In the genomic region with DNA sequence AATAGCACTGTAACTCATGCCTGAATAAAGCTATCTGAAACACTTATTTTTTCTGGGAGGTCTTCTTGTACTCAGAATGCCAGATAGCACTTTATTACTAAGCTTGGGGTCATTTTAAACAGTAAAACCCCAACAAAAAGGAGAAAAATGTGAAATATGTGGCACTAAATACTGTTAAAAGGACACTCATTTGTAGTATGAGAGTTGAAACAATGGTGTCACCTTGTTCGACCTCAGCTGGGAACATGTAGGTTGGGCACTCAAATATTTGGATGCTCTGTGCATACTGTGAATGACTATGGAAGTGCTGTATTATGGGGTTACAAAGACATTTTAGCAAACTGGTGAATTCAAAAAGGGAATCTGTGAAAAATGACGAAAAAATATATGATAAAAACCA, we compare ENCODE assay signal across 4 cellular contexts.
TF ChIP-seq lines count a peak whose summit lies in the region.

No MANE protein-coding gene starts in this region.

TF ChIP-seq in A549, 52 proteins besides CTCF, POLR2A, EP300 and RAD21 (continues in another document):
- TF ChIP-seq, protein P1, sequence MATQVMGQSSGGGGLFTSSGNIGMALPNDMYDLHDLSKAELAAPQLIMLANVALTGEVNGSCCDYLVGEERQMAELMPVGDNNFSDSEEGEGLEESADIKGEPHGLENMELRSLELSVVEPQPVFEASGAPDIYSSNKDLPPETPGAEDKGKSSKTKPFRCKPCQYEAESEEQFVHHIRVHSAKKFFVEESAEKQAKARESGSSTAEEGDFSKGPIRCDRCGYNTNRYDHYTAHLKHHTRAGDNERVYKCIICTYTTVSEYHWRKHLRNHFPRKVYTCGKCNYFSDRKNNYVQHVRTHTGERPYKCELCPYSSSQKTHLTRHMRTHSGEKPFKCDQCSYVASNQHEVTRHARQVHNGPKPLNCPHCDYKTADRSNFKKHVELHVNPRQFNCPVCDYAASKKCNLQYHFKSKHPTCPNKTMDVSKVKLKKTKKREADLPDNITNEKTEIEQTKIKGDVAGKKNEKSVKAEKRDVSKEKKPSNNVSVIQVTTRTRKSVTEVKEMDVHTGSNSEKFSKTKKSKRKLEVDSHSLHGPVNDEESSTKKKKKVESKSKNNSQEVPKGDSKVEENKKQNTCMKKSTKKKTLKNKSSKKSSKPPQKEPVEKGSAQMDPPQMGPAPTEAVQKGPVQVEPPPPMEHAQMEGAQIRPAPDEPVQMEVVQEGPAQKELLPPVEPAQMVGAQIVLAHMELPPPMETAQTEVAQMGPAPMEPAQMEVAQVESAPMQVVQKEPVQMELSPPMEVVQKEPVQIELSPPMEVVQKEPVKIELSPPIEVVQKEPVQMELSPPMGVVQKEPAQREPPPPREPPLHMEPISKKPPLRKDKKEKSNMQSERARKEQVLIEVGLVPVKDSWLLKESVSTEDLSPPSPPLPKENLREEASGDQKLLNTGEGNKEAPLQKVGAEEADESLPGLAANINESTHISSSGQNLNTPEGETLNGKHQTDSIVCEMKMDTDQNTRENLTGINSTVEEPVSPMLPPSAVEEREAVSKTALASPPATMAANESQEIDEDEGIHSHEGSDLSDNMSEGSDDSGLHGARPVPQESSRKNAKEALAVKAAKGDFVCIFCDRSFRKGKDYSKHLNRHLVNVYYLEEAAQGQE (IDR thresholded peaks at IDR 0.05): no peak
- TF ChIP-seq PHF8 (IDR thresholded peaks at IDR 0.05; ENCODE audit: borderline replicate concordance, low read depth): no peak
- no peak for TF ChIP-seq POLR2AphosphoS2 (conservative IDR thresholded peaks at IDR 0.05; ENCODE audit: low read length)
- no peak for TF ChIP-seq HDAC2 (IDR thresholded peaks at IDR 0.05)
- no peak for TF ChIP-seq GATA3 (IDR thresholded peaks at IDR 0.05; ENCODE audit: borderline replicate concordance)
- no peak for TF ChIP-seq CHD4 (IDR thresholded peaks at IDR 0.05; ENCODE audit: borderline replicate concordance)
- TF ChIP-seq RCOR1 (IDR thresholded peaks at IDR 0.05; ENCODE audit: low read depth, low read length): no peak
- TF ChIP-seq RNF2 (IDR thresholded peaks at IDR 0.05; ENCODE audit: borderline replicate concordance, low read depth): no peak
- TF ChIP-seq HEYL (CRISPR knock-in tag; IDR thresholded peaks at IDR 0.05): no peak
- TF ChIP-seq, protein P2, sequence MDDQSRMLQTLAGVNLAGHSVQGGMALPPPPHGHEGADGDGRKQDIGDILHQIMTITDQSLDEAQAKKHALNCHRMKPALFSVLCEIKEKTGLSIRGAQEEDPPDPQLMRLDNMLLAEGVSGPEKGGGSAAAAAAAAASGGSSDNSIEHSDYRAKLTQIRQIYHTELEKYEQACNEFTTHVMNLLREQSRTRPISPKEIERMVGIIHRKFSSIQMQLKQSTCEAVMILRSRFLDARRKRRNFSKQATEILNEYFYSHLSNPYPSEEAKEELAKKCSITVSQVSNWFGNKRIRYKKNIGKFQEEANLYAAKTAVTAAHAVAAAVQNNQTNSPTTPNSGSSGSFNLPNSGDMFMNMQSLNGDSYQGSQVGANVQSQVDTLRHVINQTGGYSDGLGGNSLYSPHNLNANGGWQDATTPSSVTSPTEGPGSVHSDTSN (IDR thresholded peaks at IDR 0.05): no peak
- TF ChIP-seq FOXS1 (CRISPR knock-in tag; IDR thresholded peaks at IDR 0.05): no peak

TF ChIP-seq in GM23338, 12 proteins besides CTCF, POLR2A, EP300 and RAD21 (continues in another document):
- TF ChIP-seq ZNF114 (CRISPR knock-in tag; IDR thresholded peaks at IDR 0.05) (no peak), CREB1 (CRISPR knock-in tag; IDR thresholded peaks at IDR 0.05; ENCODE audit: low read depth) (no peak), EZH2phosphoT487 (IDR thresholded peaks at IDR 0.05; ENCODE audit: unreplicated experiment) (no peak), STAT1 (IDR thresholded peaks at IDR 0.05; ENCODE audit: unreplicated experiment) (no peak), POLR2AphosphoS5 (IDR thresholded peaks at IDR 0.05; ENCODE audit: low read depth) (no peak), NANOG (IDR thresholded peaks at IDR 0.05; ENCODE audit: borderline replicate concordance) (no peak)
- TF ChIP-seq, protein P1 (IDR thresholded peaks at IDR 0.05; ENCODE audit: unreplicated experiment): no peak
- TF ChIP-seq, protein P3, sequence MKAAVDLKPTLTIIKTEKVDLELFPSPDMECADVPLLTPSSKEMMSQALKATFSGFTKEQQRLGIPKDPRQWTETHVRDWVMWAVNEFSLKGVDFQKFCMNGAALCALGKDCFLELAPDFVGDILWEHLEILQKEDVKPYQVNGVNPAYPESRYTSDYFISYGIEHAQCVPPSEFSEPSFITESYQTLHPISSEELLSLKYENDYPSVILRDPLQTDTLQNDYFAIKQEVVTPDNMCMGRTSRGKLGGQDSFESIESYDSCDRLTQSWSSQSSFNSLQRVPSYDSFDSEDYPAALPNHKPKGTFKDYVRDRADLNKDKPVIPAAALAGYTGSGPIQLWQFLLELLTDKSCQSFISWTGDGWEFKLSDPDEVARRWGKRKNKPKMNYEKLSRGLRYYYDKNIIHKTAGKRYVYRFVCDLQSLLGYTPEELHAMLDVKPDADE (IDR thresholded peaks at IDR 0.05): no peak

TF ChIP-seq in K562, 482 proteins besides CTCF, POLR2A, EP300 and RAD21:
- TF ChIP-seq, protein P4, sequence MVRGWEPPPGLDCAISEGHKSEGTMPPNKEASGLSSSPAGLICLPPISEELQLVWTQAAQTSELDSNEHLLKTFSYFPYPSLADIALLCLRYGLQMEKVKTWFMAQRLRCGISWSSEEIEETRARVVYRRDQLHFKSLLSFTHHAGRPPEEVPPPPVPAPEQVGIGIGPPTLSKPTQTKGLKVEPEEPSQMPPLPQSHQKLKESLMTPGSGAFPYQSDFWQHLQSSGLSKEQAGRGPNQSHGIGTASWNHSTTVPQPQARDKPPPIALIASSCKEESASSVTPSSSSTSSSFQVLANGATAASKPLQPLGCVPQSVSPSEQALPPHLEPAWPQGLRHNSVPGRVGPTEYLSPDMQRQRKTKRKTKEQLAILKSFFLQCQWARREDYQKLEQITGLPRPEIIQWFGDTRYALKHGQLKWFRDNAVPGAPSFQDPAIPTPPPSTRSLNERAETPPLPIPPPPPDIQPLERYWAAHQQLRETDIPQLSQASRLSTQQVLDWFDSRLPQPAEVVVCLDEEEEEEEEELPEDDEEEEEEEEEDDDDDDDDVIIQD (CRISPR knock-in tag; IDR thresholded peaks at IDR 0.05): no peak
- no peak for TF ChIP-seq NFIX (CRISPR knock-in tag; IDR thresholded peaks at IDR 0.05; ENCODE audit: low read depth)
- TF ChIP-seq ZBTB7A (IDR thresholded peaks at IDR 0.05; ENCODE audit: borderline replicate concordance, control insufficient read depth, low read depth, low read length): no peak
- TF ChIP-seq PTTG1 (tag; IDR thresholded peaks at IDR 0.05; ENCODE audit: low read depth): no peak
- no peak for TF ChIP-seq PCBP2 (IDR thresholded peaks at IDR 0.05; ENCODE audit: low read depth, low read length, poor library complexity, severe bottlenecking)
- TF ChIP-seq NUFIP1 (IDR thresholded peaks at IDR 0.05; ENCODE audit: partially characterized antibody): no peak
- no peak for TF ChIP-seq ZNF76 (CRISPR knock-in tag; IDR thresholded peaks at IDR 0.05; ENCODE audit: borderline replicate concordance)
- TF ChIP-seq CHCHD3 (CRISPR knock-in tag; IDR thresholded peaks at IDR 0.05): no peak
- 0 out of 2 replicates have a peak, but pooled peaks have one; percentile 18 for TF ChIP-seq POLR2AphosphoS5 (IDR thresholded peaks at IDR 0.05; ENCODE audit: control insufficient read depth, insufficient read depth, low read depth, low read length)

TF ChIP-seq in liver, 16 proteins besides CTCF, POLR2A, EP300 and RAD21:
- TF ChIP-seq GABPA (IDR thresholded peaks at IDR 0.05 in 1 of 2, conservative IDR thresholded peaks at IDR 0.05 in 1 of 2) (no peak), EGR1 (IDR thresholded peaks at IDR 0.05; ENCODE audit: low read depth in 2 of 2) (no peak), FOXA1 (IDR thresholded peaks at IDR 0.05) (no peak), RXRA (IDR thresholded peaks at IDR 0.05) (no peak), FOXA2 (IDR thresholded peaks at IDR 0.05) (no peak), HNF4G (IDR thresholded peaks at IDR 0.05) (no peak), HNF4A (conservative IDR thresholded peaks at IDR 0.05) (no peak)
- TF ChIP-seq, protein P5, sequence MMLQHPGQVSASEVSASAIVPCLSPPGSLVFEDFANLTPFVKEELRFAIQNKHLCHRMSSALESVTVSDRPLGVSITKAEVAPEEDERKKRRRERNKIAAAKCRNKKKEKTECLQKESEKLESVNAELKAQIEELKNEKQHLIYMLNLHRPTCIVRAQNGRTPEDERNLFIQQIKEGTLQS (IDR thresholded peaks at IDR 0.05): no peak
- TF ChIP-seq, protein P1 (IDR thresholded peaks at IDR 0.05): no peak
